Comparison of ENCODE assay signal across 15 cellular contexts in the genomic region with DNA sequence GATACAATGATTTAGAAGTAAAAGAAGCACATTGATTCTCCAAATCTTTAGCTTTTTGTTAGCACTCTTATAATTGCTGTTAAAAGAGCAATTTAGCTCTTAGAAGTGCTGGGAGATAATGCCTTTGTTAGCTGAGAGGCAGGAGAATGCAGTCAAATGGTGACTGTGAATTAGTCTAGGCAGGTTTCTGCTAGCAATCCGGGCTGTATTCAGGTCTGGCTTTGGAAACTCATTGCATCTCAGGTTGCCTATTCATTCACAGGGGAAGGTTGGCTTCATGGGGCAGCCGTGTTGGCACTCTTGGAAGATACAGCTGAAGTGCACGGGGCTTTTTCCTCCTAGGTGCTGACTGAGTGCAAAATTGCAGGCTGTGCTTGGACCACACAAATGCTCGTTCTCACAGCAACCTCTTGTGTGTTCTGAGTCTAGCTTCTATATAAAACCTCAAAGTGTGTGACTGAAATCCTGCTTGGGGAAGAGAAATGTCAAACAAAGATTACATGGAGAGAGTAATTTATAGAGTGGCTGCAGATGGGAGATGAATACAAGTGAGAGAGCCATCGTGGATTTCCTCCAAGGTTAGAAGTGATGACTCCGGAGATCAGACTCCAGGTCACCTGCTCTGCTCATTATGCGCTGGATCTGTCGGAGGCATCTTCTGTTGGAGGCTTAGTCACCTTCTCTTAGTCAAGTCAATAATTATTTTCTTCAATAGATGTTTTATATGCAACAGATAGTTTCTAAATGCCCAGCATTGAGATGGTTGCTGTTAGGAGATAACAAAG.
DNase-seq lines count a peak whose midpoint lies in the region; TF ChIP-seq lines count a peak whose summit lies in the region.
"Had no signal": no experiment of that assay in that cellular context is flagged by ENCODE, and none has a peak within 500 bp of the region (broad histone marks: within the 10 kb centered on the region; RNA-seq: fewer than 3 reads in every experiment).

No MANE protein-coding gene starts in this region.

- CTCF ChIA-PET in A673 (lab: Charles Lee), result no interaction called here

- BruUV-seq in A673 (replicated peaks; lab: Mats Ljungman, UMichigan), result no TSS peak

- TF ChIP-seq CTCF in fibroblast of villous mesenchyme (IDR thresholded peaks at IDR 0.05; ENCODE audit: insufficient read depth, low read depth, low read length) (no peak), A673 (conservative IDR thresholded peaks at IDR 0.05; ENCODE audit: low read depth, low read length) (no peak)

- H3K27ac ChIP-seq in A673 (ENCODE audit: low read depth, low read length, poor library complexity, severe bottlenecking), result no peak overlapping the region
- H3K27ac ChIP-seq: A549, thoracic aorta had no signal

- no peaks in the 10 kb centered on the region for H3K27me3 ChIP-seq in A673 (replicated peaks; ENCODE audit: insufficient read depth, low read depth, low read length, poor library complexity)

- DNase-seq in NCI-H748 (lab: John Stamatoyannopoulos, UW; ENCODE audit: unreplicated experiment) (peak; percentile 39), NCI-H748 treated with DMSO at 0.1 percent for 48 hours (lab: John Stamatoyannopoulos, UW) (no peak), NCI-H2107 treated with DMSO at 0.1 percent for 48 hours (lab: John Stamatoyannopoulos, UW; ENCODE audit: unreplicated experiment) (peak; percentile 92), fibroblast of villous mesenchyme (ENCODE audit: low read depth) (peak; percentile 9), A673 (ENCODE audit: low spot score) (no peak), GOT3 (lab: John Stamatoyannopoulos, UW) (no peak), OCI-M2 (lab: John Stamatoyannopoulos, UW; ENCODE audit: unreplicated experiment) (no peak)
- DNase-seq in stimulated activated CD4-positive, alpha-beta T cell treated with anti-CD3 and anti-CD28 coated beads, Interleukin-2, amount 100 ng/mL, for 48 hours, result no peak
- DNase-seq: activated CD4-positive, alpha-beta T cell treated with anti-CD3 and anti-CD28 coated beads, Interleukin-2, amount 10 ng/mL, durations not matched to agents 7 days and 5 days; activated naive CD4-positive, alpha-beta T cell treated with anti-CD3 and anti-CD28 coated beads for 36 hours; DMS 273 treated with DMSO at 0.1 percent for 48 hours; stimulated activated CD4-positive, alpha-beta T cell treated with anti-CD3 and anti-CD28 coated beads, Interleukin-12 subunit alpha, Interleukin-12 subunit beta, amount 100 ng/mL, for 4 hours; SW 1271 had no signal

- intact Hi-C loops in A673 (cut with micrococcal nuclease; ENCODE audit: unreplicated experiment), result no loop called here

- H3K4me3 ChIP-seq in fibroblast of villous mesenchyme (ENCODE audit: low read depth, low read length) (no peak overlapping the region), A673 (ENCODE audit: low read depth, low read length, poor library complexity, severe bottlenecking) (no peak overlapping the region)
- H3K4me3 ChIP-seq: A549, thoracic aorta had no signal

- no peaks in the 10 kb centered on the region for H3K9me3 ChIP-seq in A673 (ENCODE audit: low read depth, low read length, poor library complexity, severe bottlenecking)
- H3K9me3 ChIP-seq: A549, thoracic aorta had no signal

- H3K36me3 ChIP-seq in A673 (ENCODE audit: insufficient read depth, low read length, poor library complexity, severe bottlenecking), result no peaks in the 10 kb centered on the region
- H3K36me3 ChIP-seq: thoracic aorta had no signal

- H3K4me1 ChIP-seq in A673 (ENCODE audit: insufficient read depth, low read length, poor library complexity, severe bottlenecking), result no peaks in the 10 kb centered on the region

- POLR2A ChIA-PET in A673 (lab: Charles Lee; ENCODE audit: low non-redundant PET), result no interaction called here

Comparison
In these comparisons a context has a peak if more than half of its experiments do, and no peak if none do; other contexts are left out.
1. DNase-seq: peak in NCI-H748 (single experiment), NCI-H2107 treated with DMSO at 0.1 percent for 48 hours (single experiment) and fibroblast of villous mesenchyme (single experiment); none in NCI-H748 treated with DMSO at 0.1 percent for 48 hours (single experiment), stimulated activated CD4-positive, alpha-beta T cell treated with anti-CD3 and anti-CD28 coated beads, Interleukin-2, amount 100 ng/mL, for 48 hours (0 of 2), A673 (single experiment), GOT3 (single experiment) and OCI-M2 (single experiment).